ENCODE assay signal across 11 cellular contexts in the genomic region with DNA sequence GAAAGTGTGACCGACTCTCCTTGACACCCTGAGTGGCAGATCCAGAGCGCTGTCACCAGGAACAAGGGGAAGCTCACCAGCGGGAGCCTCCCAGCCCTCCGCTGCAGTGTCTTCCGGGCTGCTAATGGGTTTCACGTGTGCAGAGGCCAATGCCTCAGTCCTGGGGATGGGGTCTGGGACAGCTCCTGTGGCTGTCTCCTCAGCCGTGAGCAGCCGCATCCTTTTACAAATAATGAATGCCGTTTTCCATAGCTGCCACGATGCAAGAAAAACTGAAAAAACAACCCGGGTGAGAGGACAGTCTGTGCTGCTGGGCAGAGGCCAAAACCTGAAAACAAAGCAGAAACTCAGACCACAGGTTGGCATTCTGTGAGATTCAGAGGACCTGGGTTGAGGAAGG.
DNase-seq lines count a peak whose midpoint lies in the region; ATAC-seq and TF ChIP-seq lines count a peak whose summit lies in the region.
"Had no signal": no experiment of that assay in that cellular context is flagged by ENCODE, and none has a peak within 500 bp of the region (broad histone marks: within the 10 kb centered on the region; RNA-seq: fewer than 3 reads in every experiment).

No MANE protein-coding gene starts in this region.

- no peaks in the 10 kb centered on the region for H3K27me3 ChIP-seq in left ventricle myocardium inferior (ENCODE audit: low read depth)

- DNase-seq in DMS79 treated with DMSO at 0.1 percent for 48 hours (lab: John Stamatoyannopoulos, UW): peak; percentile 60
- DNase-seq in DMS79 (lab: John Stamatoyannopoulos, UW): no peak
- DNase-seq in NCI-H446 treated with DMSO at 0.1 percent for 48 hours (lab: John Stamatoyannopoulos, UW): peak; percentile 11
- DNase-seq in left ventricle myocardium inferior: no peak
- no peak for DNase-seq in sciatic nerve (ENCODE audit: low spot score)
- DNase-seq in cortex of kidney (lab: John Stamatoyannopoulos, UW): no peak
- DNase-seq: NK-92 treated with Interleukin-12 subunit alpha and Interleukin-12 subunit beta, amount 100 ng/mL, for 24 hours had no signal

- H3K4me1 ChIP-seq in left ventricle myocardium inferior: peaks cover 48% of the 10 kb centered on the region

- intact Hi-C loops in left ventricle myocardium inferior (cut with micrococcal nuclease) (no loop called here), sciatic nerve (cut with DNase I) (no loop called here)

- no peak overlapping the region for H3K4me3 ChIP-seq in left ventricle myocardium inferior
- H3K4me3 ChIP-seq: A549, thoracic aorta had no signal

- TF ChIP-seq CTCF in left ventricle myocardium inferior (IDR thresholded peaks at IDR 0.05; ENCODE audit: borderline replicate concordance): no peak

- peak overlapping the region; percentile 54 for H3K27ac ChIP-seq in left ventricle myocardium inferior (replicated peaks)
- H3K27ac ChIP-seq: A549 had no signal

- H3K36me3 ChIP-seq in left ventricle myocardium inferior: no peaks in the 10 kb centered on the region
- H3K36me3 ChIP-seq: thoracic aorta had no signal

- ATAC-seq in sciatic nerve (peak; percentile 70), HG03025 (IDR thresholded peaks at IDR 0.05; ENCODE audit: low FRiP score, unreplicated experiment) (no peak), GM19395 (IDR thresholded peaks at IDR 0.05; ENCODE audit: unreplicated experiment) (no peak)
- ATAC-seq: A549 had no signal

- H3K9me3 ChIP-seq in left ventricle myocardium inferior (replicated peaks): no peaks in the 10 kb centered on the region
- H3K9me3 ChIP-seq: A549, thoracic aorta had no signal

Comparison
In these comparisons a context has a peak if more than half of its experiments do, and no peak if none do; other contexts are left out.
1. DNase-seq: peak in DMS79 treated with DMSO at 0.1 percent for 48 hours (single experiment) and NCI-H446 treated with DMSO at 0.1 percent for 48 hours (single experiment); none in DMS79 (single experiment), left ventricle myocardium inferior (single experiment), sciatic nerve (single experiment) and cortex of kidney (single experiment).